9 cellular contexts compared by ENCODE assay signal in the genomic region with DNA sequence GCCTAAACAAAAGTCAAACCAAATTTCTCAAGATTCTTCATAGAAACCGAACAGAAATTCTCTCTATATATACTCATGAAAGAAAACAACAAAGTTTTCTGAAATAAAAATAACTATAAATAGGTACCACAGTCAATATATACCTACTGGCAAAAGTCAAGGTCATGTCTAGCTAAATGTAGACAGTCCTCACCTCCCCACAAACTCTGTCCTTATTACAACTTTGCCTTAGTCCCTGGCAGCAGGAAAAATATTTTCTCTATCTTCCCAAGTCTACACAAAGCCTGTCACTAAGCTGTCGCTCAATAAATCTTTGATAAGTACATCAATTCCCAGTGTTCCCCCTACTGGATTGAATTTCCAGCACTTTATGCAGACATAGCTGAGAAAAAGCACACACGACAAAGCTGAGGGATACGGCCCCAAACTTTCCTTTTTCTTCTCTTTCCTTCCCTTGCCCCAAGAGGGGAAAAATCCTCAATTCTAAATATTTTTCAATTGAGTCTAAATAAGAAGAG. TPM values are rescaled to one million over a fixed set of nuclear protein-coding genes. Genes with fewer than 3 reads are reported as not detected.
DNase-seq lines count a peak whose midpoint lies in the region; ATAC-seq, FAIRE-seq and TF ChIP-seq lines count a peak whose summit lies in the region.
"Had no signal": no experiment of that assay in that cellular context is flagged by ENCODE, and none has a peak within 500 bp of the region (broad histone marks: within the 10 kb centered on the region; RNA-seq: fewer than 3 reads in every experiment).

No MANE protein-coding gene starts in this region.

- FAIRE-seq in GM12878 (lab: Jason Lieb, UNC): no peak

- H2BK5ac ChIP-seq in mesenchymal stem cell (ENCODE audit: low read depth, low read length, poor library complexity, severe bottlenecking): no peak overlapping the region

- no peak overlapping the region for H2BK120ac ChIP-seq in mesenchymal stem cell (ENCODE audit: low read depth, low read length)

- no peak for TF ChIP-seq EP300 in GM12878 (IDR thresholded peaks at IDR 0.05; ENCODE audit: borderline replicate concordance in 1 of 2, control insufficient read depth in 1 of 2, low read depth in 2 of 2, low read length in 2 of 2)
- no peak for TF ChIP-seq EP300 in ovary (IDR thresholded peaks at IDR 0.05)

- H2BK12ac ChIP-seq in mesenchymal stem cell (ENCODE audit: low read length in 2 of 2): no peak overlapping the region

- SMC1A ChIA-PET in GM12878 (lab: Charles Lee; ENCODE audit: uncharacterized antibody, unreplicated experiment): interaction anchor here (0.7 to 3.9 kb wide), 26 partner anchors 10 to 534 kb away, joined by 3 to 25 read pairs (median 4); a partner anchor contains a TSS

- TF ChIP-seq CTCF in heart left ventricle (IDR thresholded peaks at IDR 0.05) (no peak), GM12878 (IDR thresholded peaks at IDR 0.05 in 2 of 3, conservative IDR thresholded peaks at IDR 0.05 in 1 of 3; ENCODE audit: control insufficient read depth in 2 of 3, extremely low read depth in 1 of 3, insufficient read depth in 1 of 3, low read depth in 3 of 3, low read length in 3 of 3) (no peak), GM13976 (IDR thresholded peaks at IDR 0.05; ENCODE audit: borderline replicate concordance, control extremely low read depth, extremely low read depth, insufficient read depth, missing control alignments) (no peak), ovary (IDR thresholded peaks at IDR 0.05) (no peak)

- CTCF ChIA-PET in GM12878 (lab: Yijun Ruan, JAX): interaction anchor here (0.6 to 13.7 kb wide), 23 partner anchors 10 to 369 kb away, joined by 3 to 186 read pairs (median 5); partner anchors contain the start of gene ZNF319

- no peak overlapping the region for H2AK5ac ChIP-seq in mesenchymal stem cell (ENCODE audit: low read length, severe bottlenecking)

- no peak for DNase-seq in heart left ventricle
- no peak for DNase-seq in Right ventricle myocardium inferior (ENCODE audit: missing footprints)
- no peak for DNase-seq in GM12878 (ENCODE audit: low read depth, low spot score)
- no peak for DNase-seq in mesenchymal stem cell
- no peak for DNase-seq in GM13976 (ENCODE audit: low spot score)
- no peak for DNase-seq in stimulated activated CD4-positive, alpha-beta T cell treated with anti-CD3 and anti-CD28 coated beads, Interleukin-4, amount 100 ng/mL, for 24 hours
- DNase-seq in ovary: no peak
- DNase-seq: DMS153 had no signal

- no peak overlapping the region for H2BK15ac ChIP-seq in mesenchymal stem cell (ENCODE audit: low read depth, poor library complexity, severe bottlenecking)

- no peak for ATAC-seq in heart left ventricle
- no peak for ATAC-seq in Right ventricle myocardium inferior
- no peak for ATAC-seq in GM12878

- H3K4me1 ChIP-seq in heart left ventricle: peaks cover 1 to 70% (median 60%) of the 10 kb centered on the region in 12 donors
- peaks cover 19% of the 10 kb centered on the region for H3K4me1 ChIP-seq in GM12878 (ENCODE audit: control insufficient read depth, insufficient read depth, low read length)
- peaks cover 11% of the 10 kb centered on the region for H3K4me1 ChIP-seq in mesenchymal stem cell (ENCODE audit: control insufficient read depth, insufficient read depth, low read depth, low read length)
- no peaks in the 10 kb centered on the region for H3K4me1 ChIP-seq in urinary bladder (ENCODE audit: insufficient read depth)
- peaks cover 19% of the 10 kb centered on the region for H3K4me1 ChIP-seq in ovary (ENCODE audit: insufficient read depth)

- in situ Hi-C loops in GM12878 (cut with MboI) (loop anchor here (5.0 kb wide), 1 partner anchor 104 kb away; no protein-coding TSS in a partner anchor), GM13976 (cut with MboI; ENCODE audit: low sequenced_read_pairs, unreplicated experiment) (loop anchor here (10.0 kb wide), 1 partner anchor 112 kb away; no protein-coding TSS in a partner anchor)

- H3K9ac ChIP-seq in GM12878 (ENCODE audit: control insufficient read depth, insufficient read depth, low read length): no peak overlapping the region
- peak overlapping the region; percentile 95 for H3K9ac ChIP-seq in mesenchymal stem cell (ENCODE audit: low read length)

- H3K79me2 ChIP-seq in GM12878 (ENCODE audit: control insufficient read depth, insufficient read depth, low read length): peaks cover 59% of the 10 kb centered on the region

- H3K79me1 ChIP-seq in mesenchymal stem cell (replicated peaks; ENCODE audit: low read length, poor library complexity, severe bottlenecking): no peaks in the 10 kb centered on the region

- H3K23ac ChIP-seq in mesenchymal stem cell (ENCODE audit: low read length in 2 of 2): no peak overlapping the region

- H3K4me2 ChIP-seq in GM12878 (ENCODE audit: control insufficient read depth, insufficient read depth): peak overlapping the region; percentile 99
- no peak overlapping the region for H3K4me2 ChIP-seq in mesenchymal stem cell (ENCODE audit: low read length, poor library complexity, severe bottlenecking)

- H4K91ac ChIP-seq in mesenchymal stem cell (ENCODE audit: low read length): no peak overlapping the region

- no peak overlapping the region for H3K18ac ChIP-seq in mesenchymal stem cell (ENCODE audit: low read depth in 1 of 2, low read length in 2 of 2)

- POLR2A ChIA-PET in GM12878 (lab: Charles Lee): interaction anchor here (0.5 to 1.0 kb wide), 4 partner anchors 14 to 243 kb away, joined by 3 to 7 read pairs (median 3); no protein-coding TSS in a partner anchor

- BruUV-seq in GM12878 (replicated peaks; lab: Mats Ljungman, UMichigan): no TSS peak

- H3K4me3 ChIP-seq in heart left ventricle (peak overlapping the region in 7 of 12 donors; percentile 75 to 93 (median 89)), GM12878 (peak overlapping the region; percentile 85; the same call in 1 of the 2 replicates), mesenchymal stem cell (ENCODE audit: insufficient read depth in 1 of 2, low read depth in 1 of 2, low read length in 2 of 2) (peak overlapping the region in 1 of 2 experiments; percentile 95), urinary bladder (ENCODE audit: low read depth, low read length) (no peak overlapping the region), ovary (no peak overlapping the region)

- RAD21 ChIA-PET in GM12878 (lab: Charles Lee; ENCODE audit: unreplicated experiment): interaction anchor here (0.9 to 6.6 kb wide), 12 partner anchors 17 to 180 kb away, joined by 3 to 30 read pairs (median 4); partner anchors contain the start of gene MMP15

- no peak overlapping the region for H4K8ac ChIP-seq in mesenchymal stem cell (ENCODE audit: low read length)

- no peak overlapping the region for H2AFZ ChIP-seq in GM12878 (ENCODE audit: control insufficient read depth, low read depth, low read length)
- H2AFZ ChIP-seq in mesenchymal stem cell (ENCODE audit: low read depth, low read length): no peak overlapping the region

- intact Hi-C loops in heart left ventricle (cut with DNase I): loop anchor here in 4 of 10 donors (5.0 to 10.0 kb wide), 4 partner anchors 71 to 358 kb away; partner anchors contain the start of gene CSNK2A2 (in 1 of the 4)
- intact Hi-C loops in Right ventricle myocardium inferior (cut with DNase I): loop anchor here (5.0 kb wide), 2 partner anchors 71 to 229 kb away; partner anchors contain the start of gene CSNK2A2
- intact Hi-C loops in GM12878 (cut with micrococcal nuclease; ENCODE audit: unreplicated experiment): loop anchor here (5.0 to 10.0 kb wide), 2 partner anchors 181 to 682 kb away; partner anchors contain the start of genes CIAPIN1 and COQ9
- intact Hi-C loops in ovary (cut with DNase I): loop anchor here in 2 of 4 donors (5.0 to 10.0 kb wide), 3 partner anchors 99 to 222 kb away; partner anchors contain the start of gene MMP15 (in 1 of the 2)

- TF ChIP-seq RAD21 in GM12878 (IDR thresholded peaks at IDR 0.05; ENCODE audit: insufficient read depth, low read depth, low read length): no peak

- H3K36me3 ChIP-seq in heart left ventricle (no peaks in the 10 kb centered on the region), GM12878 (ENCODE audit: control insufficient read depth in 2 of 2, insufficient read depth in 2 of 2, low read length in 1 of 2) (peaks cover 0 to 4% of the 10 kb centered on the region in 2 experiments; a peak in 1 of 4 replicates), mesenchymal stem cell (ENCODE audit: control insufficient read depth in 1 of 2, insufficient read depth in 2 of 2, low read depth in 1 of 2, low read length in 2 of 2) (no peaks in the 10 kb centered on the region), urinary bladder (ENCODE audit: insufficient read depth) (no peaks in the 10 kb centered on the region), ovary (no peaks in the 10 kb centered on the region)

- H3K27ac ChIP-seq in heart left ventricle (peak overlapping the region; percentile 39 to 95 (median 90)), GM12878 (ENCODE audit: control insufficient read depth, insufficient read depth) (no peak overlapping the region), mesenchymal stem cell (ENCODE audit: low read length, poor library complexity, severe bottlenecking) (no peak overlapping the region), urinary bladder (ENCODE audit: low read depth) (peak overlapping the region; percentile 27), ovary (peak overlapping the region in 1 of 2 donors; percentile 29)

- 18 to 34% (median 24%) methylated on average over 4 of the region's 4 CpGs for WGBS in heart left ventricle, 4 donors
- 72% methylated on average over 4 of the region's 4 CpGs for WGBS in GM12878 (ENCODE audit: insufficient coverage, insufficient replicate concordance, low lambda C conversion rate, missing lambda C conversion rate)
- WGBS in mesenchymal stem cell: 71% methylated on average over 3 of the region's 4 CpGs
- WGBS in urinary bladder: 37% methylated on average over 4 of the region's 4 CpGs
- 22 to 32% (median 23%) methylated on average over 4 of the region's 4 CpGs for WGBS in ovary, 3 donors

- H4K20me1 ChIP-seq in GM12878 (ENCODE audit: control insufficient read depth, insufficient read depth): peaks cover 5% of the 10 kb centered on the region; the same call in 1 of the 2 replicates

- H3K27me3 ChIP-seq in heart left ventricle: no peaks in the 10 kb centered on the region
- no peaks in the 10 kb centered on the region for H3K27me3 ChIP-seq in GM12878 (replicated peaks in 1 of 2; ENCODE audit: control insufficient read depth in 2 of 2, insufficient read depth in 2 of 2, low read length in 1 of 2)
- H3K27me3 ChIP-seq in mesenchymal stem cell (ENCODE audit: control insufficient read depth in 1 of 2, insufficient read depth in 1 of 2, low read length in 2 of 2): no peaks in the 10 kb centered on the region
- no peaks in the 10 kb centered on the region for H3K27me3 ChIP-seq in ovary

- no peak for TF ChIP-seq POLR2A in heart left ventricle (IDR thresholded peaks at IDR 0.05)
- no peak for TF ChIP-seq POLR2A in GM12878 (IDR thresholded peaks at IDR 0.05; ENCODE audit: low read depth, low read length)
- TF ChIP-seq POLR2A in ovary (IDR thresholded peaks at IDR 0.05): no peak

- H3K9me3 ChIP-seq in heart left ventricle (peaks cover 0 to 7% (median 0%) of the 10 kb centered on the region in 12 donors), GM12878 (replicated peaks; ENCODE audit: control insufficient read depth, insufficient read depth, low read length) (no peaks in the 10 kb centered on the region), mesenchymal stem cell (ENCODE audit: control insufficient read depth, low read length) (no peaks in the 10 kb centered on the region), ovary (no peaks in the 10 kb centered on the region)

- H3K14ac ChIP-seq in mesenchymal stem cell (ENCODE audit: low read length in 2 of 2): no peak overlapping the region

- H3K4ac ChIP-seq in mesenchymal stem cell (ENCODE audit: low read depth in 1 of 2, low read length in 2 of 2): no peak overlapping the region

RNA-seq across cellular contexts. Expression of gene CFAP20, which starts 2.7 kb away (rescaled TPM):
- 10 to 100 TPM; 30.7 to 57.5 (median 36.3) TPM for total RNA-seq in heart left ventricle
- 10 to 100 TPM; 22.7 to 60.4 TPM for polyA plus RNA-seq in heart left ventricle
- 34.8 TPM for total RNA-seq in Right ventricle myocardium inferior
- 14.4 and 18.3 TPM in 2 replicates for total RNA-seq in GM12878 (2013; cell fraction: nucleolus; rRNA removed)
- total RNA-seq in GM12878 (2014; rRNA removed): 45.4 and 51.5 TPM in 2 replicates
- 37.3 and 37.4 TPM in 2 replicates for total RNA-seq in GM12878 (2014; rRNA removed; fragmentation: Illumina TruSeq; extraction: Trizol)
- total RNA-seq in GM12878 (2021): 28.2 and 28.4 TPM in 2 replicates
- polyA plus RNA-seq in GM12878 (2011; ENCODE audit: low read depth): 24.7 TPM
- polyA plus RNA-seq in GM12878 (2011; rRNA removed): 49.1 and 52.6 TPM in 2 replicates
- 51.3 and 54.6 TPM in 2 replicates for polyA plus RNA-seq in GM12878 (2011; cell fraction: cytosol; rRNA removed)
- polyA plus RNA-seq in GM12878 (2011; cell fraction: nucleus; rRNA removed): 40.2 and 42.4 TPM in 2 replicates
- 25.3 and 25.4 TPM in 2 replicates for polyA plus RNA-seq in GM12878 (2012)
- 41.0 and 45.0 TPM in 2 replicates for polyA plus RNA-seq in GM12878 (2014; fragmentation: Illumina TruSeq; extraction: Trizol)
- polyA plus RNA-seq in GM12878 (2014; fragmentation: Nextera tagmentation; extraction: Ambion mirVana): 10 to 100 TPM; 10.9 to 19.9 TPM
- 47.3 and 54.6 TPM in 2 replicates for polyA plus RNA-seq in GM12878 (2014; rRNA removed)
- 10 to 100 TPM; 59.0 to 61.7 TPM for polyA plus RNA-seq in GM12878 (2016; fragmentation: Nextera tagmentation; extraction: Ambion mirVana)
- 35.1 and 45.4 TPM in 2 replicates for polyA minus RNA-seq in GM12878 (2011; rRNA and poly(A)+ RNA removed)
- 18.1 and 19.8 TPM in 2 replicates for polyA minus RNA-seq in GM12878 (2011; cell fraction: cytosol; rRNA and poly(A)+ RNA removed)
- polyA minus RNA-seq in GM12878 (2011; cell fraction: nucleus; rRNA and poly(A)+ RNA removed): 13.1 and 23.6 TPM in 2 replicates
- polyA plus RNA-seq in mesenchymal stem cell (2013, experiment 1 of 2): 44.9 TPM
- polyA plus RNA-seq in mesenchymal stem cell (2013, experiment 2 of 2): 45.4 TPM
- 51.2 TPM for total RNA-seq in urinary bladder
- polyA plus RNA-seq in urinary bladder: 39.8 TPM
- 10 to 100 TPM; 20.5 to 38.9 (median 30.0) TPM for total RNA-seq in ovary
- polyA plus RNA-seq in ovary: 10 to 100 TPM; 39.2 to 44.7 TPM

Comparison
In these comparisons a context has a peak if more than half of its experiments do, and no peak if none do; other contexts are left out.
1. H3K27ac ChIP-seq: peak in heart left ventricle (12 of 12) and urinary bladder (single experiment); none in GM12878 (single experiment) and mesenchymal stem cell (single experiment).
2. H3K4me3 ChIP-seq: peak in heart left ventricle (7 of 12) and GM12878 (single experiment); none in urinary bladder (single experiment) and ovary (single experiment).